Comparison of ENCODE assay signal across 26 cellular contexts in the genomic region with DNA sequence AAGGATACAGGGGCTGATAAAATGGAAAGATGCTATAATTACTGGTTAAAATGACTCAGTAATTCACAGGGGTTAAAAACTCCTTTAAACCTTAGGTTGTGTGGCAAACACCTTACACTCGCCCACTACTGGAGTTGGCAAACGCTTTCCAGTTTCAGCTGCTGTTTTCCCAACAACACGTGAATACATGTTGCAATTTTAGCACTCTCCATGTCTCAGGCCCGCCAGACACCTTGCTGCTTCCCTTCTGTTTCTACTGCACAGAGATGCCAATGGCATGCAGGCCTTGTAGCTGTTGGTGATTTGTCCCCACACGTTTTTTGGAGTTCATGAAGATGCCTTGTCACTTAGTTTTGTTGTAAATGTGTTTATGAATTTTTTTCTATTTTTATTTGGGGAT.
"Had no signal": no experiment of that assay in that cellular context is flagged by ENCODE, and none has a peak within 500 bp of the region (broad histone marks: within the 10 kb centered on the region; RNA-seq: fewer than 3 reads in every experiment).

No MANE protein-coding gene starts in this region.

- H3K9me3 Mint-ChIP-seq: memory B cell; naive B cell; natural killer cell treated with Interleukin-12 subunit alpha and Interleukin-12 subunit beta and Interleukin-15 and Interleukin-18, amount 100 ng/mL, for 72 hours; neural crest cell; stimulated activated effector memory CD8-positive, alpha-beta T cell treated with anti-CD3 and anti-CD28 coated beads, Interleukin-12 subunit alpha, Interleukin-12 subunit beta, amount 100 ng/mL, for 72 hours had no signal

- H3K9me3 ChIP-seq: gastrocnemius medialis, left ventricle myocardium inferior, neutrophil, stomach, thyroid gland, vagina had no signal

- H3K27ac ChIP-seq: epithelial cell of prostate, gastrocnemius medialis, left ventricle myocardium inferior, neutrophil, parathyroid adenoma, stomach, thyroid gland, vagina had no signal

- ATAC-seq: esophagus mucosa; gastrocnemius medialis; left cardiac atrium; natural killer cell treated with Interleukin-12 subunit alpha and Interleukin-12 subunit beta and Interleukin-15 and Interleukin-18, amount 100 ng/mL, for 72 hours; sciatic nerve; stimulated activated effector memory CD8-positive, alpha-beta T cell treated with anti-CD3 and anti-CD28 coated beads, Interleukin-12 subunit alpha, Interleukin-12 subunit beta, amount 100 ng/mL, for 72 hours had no signal

- H3K27me3 ChIP-seq: dorsolateral prefrontal cortex, gastrocnemius medialis, neutrophil, thyroid gland, vagina had no signal

- H3K36me3 Mint-ChIP-seq: memory B cell; naive B cell; natural killer cell treated with Interleukin-12 subunit alpha and Interleukin-12 subunit beta and Interleukin-15 and Interleukin-18, amount 100 ng/mL, for 72 hours had no signal

- H3K4me3 Mint-ChIP-seq: memory B cell; naive B cell; natural killer cell treated with Interleukin-12 subunit alpha and Interleukin-12 subunit beta and Interleukin-15 and Interleukin-18, amount 100 ng/mL, for 72 hours; neural crest cell; stimulated activated effector memory CD8-positive, alpha-beta T cell treated with anti-CD3 and anti-CD28 coated beads, Interleukin-12 subunit alpha, Interleukin-12 subunit beta, amount 100 ng/mL, for 72 hours had no signal

- H3K9ac ChIP-seq: parathyroid adenoma had no signal

- H3K36me3 ChIP-seq: gastrocnemius medialis, left ventricle myocardium inferior, neutrophil, stomach, thyroid gland, vagina had no signal

- H3K27me3 Mint-ChIP-seq: natural killer cell treated with Interleukin-12 subunit alpha and Interleukin-12 subunit beta and Interleukin-15 and Interleukin-18, amount 100 ng/mL, for 72 hours; progenitor cell of endocrine pancreas had no signal

- H3K4me3 ChIP-seq: dorsolateral prefrontal cortex, gastrocnemius medialis, left ventricle myocardium inferior, lung, stomach, thyroid gland, vagina had no signal

- DNase-seq: effector CD4-positive, alpha-beta T cell; foreskin fibroblast; head of caudate nucleus; left cardiac atrium; left ventricle myocardium inferior; naive B cell; stimulated activated CD4-positive, alpha-beta T cell treated with anti-CD3 and anti-CD28 coated beads, Interleukin-2, amount 100 ng/mL, for 24 hours; stimulated activated CD4-positive, alpha-beta T cell treated with anti-CD3 and anti-CD28 coated beads, Interleukin-4, amount 100 ng/mL, for 24 hours; stimulated activated naive CD4-positive, alpha-beta T cell treated with Interleukin-2 at 50 U/mL for 16 hours; stomach; thyroid gland; trophoblast cell had no signal

- H3K27ac Mint-ChIP-seq: memory B cell; naive B cell; natural killer cell treated with Interleukin-12 subunit alpha and Interleukin-12 subunit beta and Interleukin-15 and Interleukin-18, amount 100 ng/mL, for 72 hours; progenitor cell of endocrine pancreas; stimulated activated effector memory CD8-positive, alpha-beta T cell treated with anti-CD3 and anti-CD28 coated beads, Interleukin-12 subunit alpha, Interleukin-12 subunit beta, amount 100 ng/mL, for 72 hours had no signal
